8 cellular contexts compared by ENCODE assay signal in genomic region chr1:109983380-109984189, GRCh38. TPM values are rescaled to one million over a fixed set of nuclear protein-coding genes. Genes with fewer than 3 reads are reported as not detected.
DNase-seq lines count a peak whose midpoint lies in the region; ATAC-seq and TF ChIP-seq lines count a peak whose summit lies in the region.

No MANE protein-coding gene starts in this region.

- H2AFZ ChIP-seq in trophoblast cell (ENCODE audit: insufficient read depth, low read length, poor library complexity), result no peak overlapping the region

- H3K36me3 ChIP-seq in Peyer's patch (peaks cover 0 to 5% (median 0%) of the 10 kb centered on the region in 3 donors), trophoblast cell (ENCODE audit: control insufficient read depth in 1 of 2, insufficient read depth in 2 of 2, low read length in 2 of 2) (no peaks in the 10 kb centered on the region)

- CTCF ChIA-PET in CD4-positive, alpha-beta T cell (lab: Charles Lee), result interaction anchor here (0.8 to 5.0 kb wide), 28 partner anchors 15 to 883 kb away, joined by 3 to 133 read pairs (median 5); partner anchors contain the start of genes GNAI3, GSTM3 and RBM15

- no peak for ATAC-seq in CD4-positive, alpha-beta T cell (ENCODE audit: poor library complexity)

- H3K9ac ChIP-seq in trophoblast cell (ENCODE audit: low read length), result no peak overlapping the region

- no peak overlapping the region for H3K4ac ChIP-seq in trophoblast cell (ENCODE audit: low read depth, low read length)

- peak overlapping the region; percentile 25 for H4K8ac ChIP-seq in trophoblast cell (ENCODE audit: low read depth, low read length)

- H2BK12ac ChIP-seq in trophoblast cell (ENCODE audit: low read length), result peak overlapping the region; percentile 46

- H3K4me1 ChIP-seq in Peyer's patch (peaks cover 0 to 47% (median 10%) of the 10 kb centered on the region in 4 donors), trophoblast cell (ENCODE audit: control insufficient read depth in 1 of 2, insufficient read depth in 2 of 2, low read length in 2 of 2) (peaks cover 13 to 30% of the 10 kb centered on the region in 2 experiments)

- H3K27ac Mint-ChIP-seq in CD4-positive, alpha-beta T cell, result no peak overlapping the region

- H3K9me3 ChIP-seq in CD4-positive, alpha-beta T cell (ENCODE audit: control insufficient read depth, low read length), result no peaks in the 10 kb centered on the region
- H3K9me3 ChIP-seq in Peyer's patch (peaks cover 0 to 2% (median 0%) of the 10 kb centered on the region in 4 donors), trophoblast cell (ENCODE audit: insufficient read depth, low read depth, low read length) (no peaks in the 10 kb centered on the region)

- H3K79me2 ChIP-seq in trophoblast cell (ENCODE audit: control insufficient read depth, insufficient read depth, low read length, poor library complexity), result peaks cover 16% of the 10 kb centered on the region

- peaks cover 14% of the 10 kb centered on the region for H3K36me3 Mint-ChIP-seq in CD4-positive, alpha-beta T cell (ENCODE audit: low read depth)

- peak overlapping the region; percentile 21 for H2AK5ac ChIP-seq in trophoblast cell (ENCODE audit: low read length)

- H3K23ac ChIP-seq in trophoblast cell (ENCODE audit: low read length), result no peak overlapping the region

- no peak for TF ChIP-seq POLR2A in Peyer's patch (IDR thresholded peaks at IDR 0.05)

- no peak for DNase-seq in CD4-positive, alpha-beta T cell
- DNase-seq in Peyer's patch (no peak), fibroblast of villous mesenchyme (ENCODE audit: low read depth) (peak; percentile 59), trophoblast cell (no peak), SKM-1 (lab: John Stamatoyannopoulos, UW; ENCODE audit: unreplicated experiment) (no peak), middle frontal gyrus (ENCODE audit: extremely low spot score, low spot score) (no peak), ureter (ENCODE audit: low spot score) (no peak), NCI-H2196 (lab: John Stamatoyannopoulos, UW; ENCODE audit: unreplicated experiment) (no peak)

- H3K14ac ChIP-seq in trophoblast cell (ENCODE audit: low read length), result no peak overlapping the region

- intact Hi-C loops in CD4-positive, alpha-beta T cell (cut with DNase I, micrococcal nuclease), result loop anchor here (1.0 to 10.0 kb wide), 11 partner anchors 51 to 1239 kb away; partner anchors contain the start of genes STRIP1 (in 2 of the 2), ATXN7L2 (in 1 of the 2), GSTM1 (in 1 of the 2) and PSRC1 (in 1 of the 2)

- H3K4me2 ChIP-seq in trophoblast cell (ENCODE audit: low read length), result no peak overlapping the region

- peak overlapping the region; percentile 1 for H2BK120ac ChIP-seq in trophoblast cell (ENCODE audit: insufficient read depth, low read length, poor library complexity)

- POLR2A ChIA-PET in CD4-positive, alpha-beta T cell (lab: Charles Lee), result interaction anchor here (1.0 to 2.3 kb wide), 15 partner anchors 12 to 438 kb away, joined by 3 to 44 read pairs (median 6); partner anchors contain the start of genes GNAI3, GSTM1 and STRIP1

- TF ChIP-seq CTCF in CD4-positive, alpha-beta T cell (IDR thresholded peaks at IDR 0.05), result no peak
- TF ChIP-seq CTCF in Peyer's patch (IDR thresholded peaks at IDR 0.05) (no peak), fibroblast of villous mesenchyme (IDR thresholded peaks at IDR 0.05; ENCODE audit: insufficient read depth, low read depth, low read length) (no peak)

- no peak overlapping the region for H3K27ac ChIP-seq in CD4-positive, alpha-beta T cell (ENCODE audit: low read depth, low read length)
- H3K27ac ChIP-seq in Peyer's patch (peak overlapping the region; percentile 92 to 96 (median 96)), trophoblast cell (ENCODE audit: low read depth, low read length) (no peak overlapping the region)

- H3K18ac ChIP-seq in trophoblast cell (ENCODE audit: low read length), result no peak overlapping the region

- no peak overlapping the region for H2BK5ac ChIP-seq in trophoblast cell (ENCODE audit: low read depth, low read length, poor library complexity)

- peak overlapping the region; percentile 99 for H3K4me3 Mint-ChIP-seq in CD4-positive, alpha-beta T cell

- H3K4me3 ChIP-seq in Peyer's patch, result no peak overlapping the region
- H3K4me3 ChIP-seq in fibroblast of villous mesenchyme (ENCODE audit: low read depth, low read length), result no peak overlapping the region
- no peak overlapping the region for H3K4me3 ChIP-seq in trophoblast cell (ENCODE audit: low read depth, low read length)

- no peaks in the 10 kb centered on the region for H3K27me3 ChIP-seq in CD4-positive, alpha-beta T cell (ENCODE audit: control insufficient read depth, insufficient read depth, low read length)
- no peaks in the 10 kb centered on the region for H3K27me3 ChIP-seq in Peyer's patch
- H3K27me3 ChIP-seq in trophoblast cell (ENCODE audit: insufficient read depth, low read length), result no peaks in the 10 kb centered on the region

- peak overlapping the region; percentile 15 for H4K91ac ChIP-seq in trophoblast cell (ENCODE audit: low read depth, low read length)

- H4K12ac ChIP-seq in trophoblast cell (ENCODE audit: low read depth, low read length), result no peak overlapping the region

- peaks cover 19% of the 10 kb centered on the region for H3K79me1 ChIP-seq in trophoblast cell (ENCODE audit: low read length)

- no CpG with 5 or more reads among the region's 5 CpGs for WGBS in trophoblast cell (ENCODE audit: extremely low coverage, insufficient coverage, insufficient read length)

- no peaks in the 10 kb centered on the region for H3K9me3 Mint-ChIP-seq in CD4-positive, alpha-beta T cell

- H3K27me3 Mint-ChIP-seq in CD4-positive, alpha-beta T cell, result no peaks in the 10 kb centered on the region

- H3K4me1 Mint-ChIP-seq in CD4-positive, alpha-beta T cell (ENCODE audit: low read depth), result peaks cover 41% of the 10 kb centered on the region

RNA-seq across cellular contexts. Expression of gene AHCYL1, which starts 1.0 kb away (rescaled TPM):
- 1 to 10 TPM; 6.9 to 8.4 TPM for total RNA-seq in CD4-positive, alpha-beta T cell
- total RNA-seq in Peyer's patch, result 10 to 100 TPM; 51.2 to 96.4 (median 80.9) TPM
- total RNA-seq in fibroblast of villous mesenchyme, result 49.0 and 66.9 TPM in 2 replicates
- polyA plus RNA-seq in trophoblast cell (2013), result 84.4 and 84.7 TPM in 2 replicates
- 71.0 TPM for total RNA-seq in ureter

RNA-seq across cellular contexts. Expression of gene STRIP1, which starts 50.8 kb away (rescaled TPM):
- total RNA-seq in CD4-positive, alpha-beta T cell, result 10 to 100 TPM; 74.3 to 80.9 TPM
- 100 to 1,000 TPM in 2 of 4 donors, 10 to 100 TPM in 2; 25.6 to 117 (median 95.1) TPM for total RNA-seq in Peyer's patch
- total RNA-seq in fibroblast of villous mesenchyme, result 48.3 and 52.2 TPM in 2 replicates
- 22.7 and 23.9 TPM in 2 replicates for polyA plus RNA-seq in trophoblast cell (2013)
- 41.5 TPM for total RNA-seq in ureter

Comparison
In these comparisons a context has a peak if more than half of its experiments do, and no peak if none do; other contexts are left out.
1. H3K27ac ChIP-seq: peak in Peyer's patch (4 of 4); none in CD4-positive, alpha-beta T cell (single experiment) and trophoblast cell (single experiment).